In the genomic region with DNA sequence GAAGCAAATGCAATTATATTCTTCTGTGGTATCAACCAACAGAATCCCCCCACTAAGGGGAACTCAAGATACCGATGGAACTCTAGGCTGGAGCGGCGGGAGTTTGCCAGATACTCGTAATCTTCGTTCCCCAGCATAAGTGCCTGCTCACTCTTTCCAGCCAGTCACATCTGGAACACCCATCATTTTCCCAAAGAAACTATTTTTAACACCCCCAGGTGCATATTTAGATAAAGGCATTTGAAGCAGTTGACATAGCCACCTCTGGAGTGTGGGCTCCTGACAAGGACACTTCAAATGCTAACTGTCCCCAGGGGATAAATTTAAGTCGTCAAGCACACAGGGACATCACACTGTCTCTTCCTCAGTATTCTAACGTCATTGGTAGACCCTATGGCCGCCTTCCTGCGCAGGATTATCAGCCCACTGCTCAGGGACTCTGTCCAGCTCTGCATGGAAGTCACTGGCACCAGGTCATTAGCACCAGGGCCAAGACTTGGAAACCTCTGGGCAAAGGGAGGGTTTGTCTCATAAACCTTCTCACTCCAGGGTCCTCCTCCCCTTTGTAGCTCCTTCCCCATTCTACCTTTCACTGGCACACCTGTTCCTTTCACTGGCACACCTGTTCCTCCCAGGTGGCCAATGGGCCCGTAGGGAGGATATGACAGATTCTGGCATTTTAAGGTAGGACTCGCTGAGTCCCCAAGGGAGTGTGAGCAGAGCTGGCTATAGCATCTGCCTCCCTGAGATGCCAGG, we compare ENCODE assay signal across 1 cellular context.
A peak's percentile ranks its signal among the peaks of the same experiment; 100 is the strongest.
TF ChIP-seq lines count a peak whose summit lies in the region.

No MANE protein-coding gene starts in this region.

TF ChIP-seq in K562, 482 proteins besides CTCF, POLR2A, EP300 and RAD21 (continued from another document):
- TF ChIP-seq ZBTB9 (CRISPR knock-in tag; IDR thresholded peaks at IDR 0.05) = peak; percentile 67; the same call in 1 of the 2 replicates
- no peak for TF ChIP-seq ZNF324 (CRISPR knock-in tag; IDR thresholded peaks at IDR 0.05)
- peak; percentile 92 for TF ChIP-seq ZEB2 (IDR thresholded peaks at IDR 0.05)
- peak; percentile 55; the same call in 1 of the 2 replicates for TF ChIP-seq MXI1 (IDR thresholded peaks at IDR 0.05; ENCODE audit: low read depth, low read length)
- peak; percentile 43; the same call in 1 of the 2 replicates for TF ChIP-seq MAFF (IDR thresholded peaks at IDR 0.05; ENCODE audit: low read length)
- 0 out of 2 replicates have a peak, but pooled peaks have one; percentile 9 for TF ChIP-seq HLTF (IDR thresholded peaks at IDR 0.05)
- peak; percentile 97 for TF ChIP-seq PML (IDR thresholded peaks at IDR 0.05; ENCODE audit: low read length)
- peak; percentile 97 for TF ChIP-seq HDAC3 (IDR thresholded peaks at IDR 0.05; ENCODE audit: borderline replicate concordance, partially characterized antibody)
- peak; percentile 99 for TF ChIP-seq CBFA2T2 (conservative IDR thresholded peaks at IDR 0.05)
- peak; percentile 4; the same call in 1 of the 2 replicates for TF ChIP-seq ETV1 (tag; conservative IDR thresholded peaks at IDR 0.05; ENCODE audit: low read depth)
- TF ChIP-seq BRD9 (IDR thresholded peaks at IDR 0.05; ENCODE audit: low read depth, partially characterized antibody) = peak; percentile 65
- no peak for TF ChIP-seq CHD1 (IDR thresholded peaks at IDR 0.05; ENCODE audit: low read length)
- TF ChIP-seq CTBP1 (IDR thresholded peaks at IDR 0.05; ENCODE audit: borderline replicate concordance) = peak; percentile 91
- peak; percentile 99 for TF ChIP-seq CBFA2T3 (IDR thresholded peaks at IDR 0.05)
- TF ChIP-seq JUNB (CRISPR knock-in tag; conservative IDR thresholded peaks at IDR 0.05) = 0 out of 2 replicates have a peak, but pooled peaks have one; percentile 52
- TF ChIP-seq BCLAF1 (IDR thresholded peaks at IDR 0.05; ENCODE audit: borderline replicate concordance in 1 of 2, control insufficient read depth in 1 of 2, low read depth in 2 of 2, low read length in 1 of 2) = 0 out of 4 replicates have a peak, but pooled peaks of 1 of the 2 experiments have one; percentile 84
- TF ChIP-seq ELK3 (CRISPR knock-in tag; IDR thresholded peaks at IDR 0.05) = 0 out of 2 replicates have a peak, but pooled peaks have one; percentile 40
- TF ChIP-seq ZBTB11 (CRISPR knock-in tag; IDR thresholded peaks at IDR 0.05) = peak in 1 of 3 experiments; percentile 78; a peak in 2 of 6 replicates
